Comparison of ENCODE assay signal across 19 cellular contexts in genomic region chr12:15851045-15851444, GRCh38.
"Had no signal": no experiment of that assay in that cellular context is flagged by ENCODE, and none has a peak within 500 bp of the region (broad histone marks: within the 10 kb centered on the region; RNA-seq: fewer than 3 reads in every experiment).

No MANE protein-coding gene starts in this region.

- H3K4me3 Mint-ChIP-seq: activated T-cell treated with anti-CD3 and anti-CD28 coated beads, Interleukin-2, amount 50 U/mL, for 72 hours; T-helper 17 cell had no signal

- H3K27ac Mint-ChIP-seq: activated naive CD4-positive, alpha-beta T cell treated with anti-CD3 and anti-CD28 coated beads, Interleukin-2, amount 50 U/mL, for 72 hours; activated T-cell treated with anti-CD3 and anti-CD28 coated beads, Interleukin-2, amount 50 U/mL, for 72 hours; T-helper 17 cell had no signal

- DNase-seq: activated CD4-positive, alpha-beta T cell treated with anti-CD3 and anti-CD28 coated beads for 1 hour; activated CD4-positive, alpha-beta T cell treated with anti-CD3 and anti-CD28 coated beads, Interleukin-2, amount 50 U/mL, for 4 hours; activated effector memory CD4-positive, alpha-beta T cell treated with anti-CD3 and anti-CD28 coated beads, Interleukin-2, amount 50 U/mL, for 16 hours; activated T-cell treated with anti-CD3 and anti-CD28 coated beads, Interleukin-2, amount 50 U/mL, for 72 hours; adrenal gland; dermis blood vessel endothelial cell; effector memory CD4-positive, alpha-beta T cell; mammary epithelial cell; ovary; psoas muscle; sigmoid colon; spleen; stimulated activated CD4-positive, alpha-beta T cell treated with anti-CD3 and anti-CD28 coated beads, Interleukin-4, amount 100 ng/mL, for 4 hours; stimulated activated naive CD4-positive, alpha-beta T cell; T-helper 17 cell; thyroid gland had no signal

- H3K27me3 ChIP-seq: adrenal gland, esophagus muscularis mucosa, ovary, sigmoid colon, thyroid gland had no signal

- H3K4me3 ChIP-seq: adrenal gland, esophagus muscularis mucosa, ovary, psoas muscle, sigmoid colon, spleen, thyroid gland had no signal

- H3K27ac ChIP-seq: adrenal gland, esophagus muscularis mucosa, ovary, psoas muscle, sigmoid colon, spleen, thyroid gland, VCaP had no signal

- H3K9me3 ChIP-seq: adrenal gland, esophagus muscularis mucosa, ovary, psoas muscle, sigmoid colon, spleen, thyroid gland had no signal

- H3K4me1 ChIP-seq: thyroid gland had no signal

- ATAC-seq: activated naive CD4-positive, alpha-beta T cell treated with anti-CD3 and anti-CD28 coated beads, Interleukin-2, amount 50 U/mL, for 72 hours; activated T-cell treated with anti-CD3 and anti-CD28 coated beads, Interleukin-2, amount 50 U/mL, for 72 hours; psoas muscle; T-helper 17 cell had no signal

- H3K36me3 ChIP-seq: adrenal gland, esophagus muscularis mucosa, ovary, sigmoid colon, spleen, thyroid gland had no signal

- H3K9me3 Mint-ChIP-seq: activated naive CD4-positive, alpha-beta T cell treated with anti-CD3 and anti-CD28 coated beads, Interleukin-2, amount 50 U/mL, for 72 hours; activated T-cell treated with anti-CD3 and anti-CD28 coated beads, Interleukin-2, amount 50 U/mL, for 72 hours had no signal

- H3K36me3 Mint-ChIP-seq: activated naive CD4-positive, alpha-beta T cell treated with anti-CD3 and anti-CD28 coated beads, Interleukin-2, amount 50 U/mL, for 72 hours had no signal
